In the genomic region with DNA sequence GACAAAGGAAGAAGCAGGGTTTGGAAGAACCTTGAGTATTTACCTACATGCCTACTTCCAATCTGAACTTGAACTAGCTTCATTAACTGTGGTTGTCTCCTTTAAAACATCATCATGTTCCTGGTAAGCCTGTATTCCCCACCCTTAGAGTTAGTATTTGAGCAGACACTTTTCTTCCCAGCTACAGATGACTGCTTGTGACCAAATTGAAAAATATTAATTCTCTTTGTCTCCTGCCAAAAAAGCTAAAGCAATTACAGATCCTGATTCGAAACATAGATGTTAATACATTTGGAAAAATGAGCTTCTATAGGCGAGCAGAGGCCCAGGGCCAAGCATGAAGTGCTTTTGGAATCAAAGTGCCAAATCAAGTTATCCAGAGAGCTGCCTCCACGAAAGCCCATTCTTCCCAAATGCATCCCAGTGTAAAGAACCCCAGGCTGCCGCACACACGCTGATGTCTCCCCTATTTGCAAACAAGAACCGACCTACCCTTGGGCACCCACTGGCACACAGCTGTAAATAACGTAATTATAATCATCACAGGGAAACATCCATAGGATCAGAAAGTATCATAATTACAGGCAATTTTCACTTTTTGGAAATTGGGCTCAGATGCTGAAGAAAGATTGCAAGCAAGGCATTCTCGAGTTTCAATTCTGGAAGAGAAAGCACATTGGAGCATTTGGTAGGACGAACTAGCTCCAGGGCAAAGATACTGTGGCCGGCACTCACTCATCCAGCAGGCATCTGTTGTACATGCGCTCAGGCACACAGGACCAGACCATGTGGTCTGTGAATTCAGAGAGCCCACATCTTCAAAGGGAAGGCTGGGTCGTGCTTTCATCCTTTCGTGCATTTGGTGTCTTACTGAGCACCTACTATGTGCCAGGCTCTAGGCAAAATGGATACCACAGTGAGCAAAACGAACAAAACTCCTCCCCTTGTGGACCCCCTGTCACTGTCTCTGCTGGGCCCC, we compare ENCODE assay signal across 15 cellular contexts. TPM values are rescaled to one million over a fixed set of nuclear protein-coding genes. Genes with fewer than 3 reads are reported as not detected.
DNase-seq lines count a peak whose midpoint lies in the region; TF ChIP-seq lines count a peak whose summit lies in the region.
"Had no signal": no experiment of that assay in that cellular context is flagged by ENCODE, and none has a peak within 500 bp of the region (broad histone marks: within the 10 kb centered on the region; RNA-seq: fewer than 3 reads in every experiment).

No MANE protein-coding gene starts in this region.

- no peaks in the 10 kb centered on the region for H3K27me3 ChIP-seq in suprapubic skin
- H3K27me3 ChIP-seq: BLaER1 had no signal

- TF ChIP-seq EP300 in suprapubic skin (IDR thresholded peaks at IDR 0.05) = no peak

- peak; percentile 77 for DNase-seq in ELR (ENCODE audit: low read depth)
- peak; percentile 96 for DNase-seq in RPMI7951 (ENCODE audit: low read depth)
- peak; percentile 14 for DNase-seq in fibroblast of peridontal ligament (ENCODE audit: extremely low read depth)
- no peak for DNase-seq in suprapubic skin (ENCODE audit: low spot score in 2 of 2)
- no peak for DNase-seq in Ammon's horn (ENCODE audit: low spot score)
- DNase-seq in GM13976 (ENCODE audit: low spot score) = no peak
- no peak for DNase-seq in ecto neural progenitor cell (ENCODE audit: low spot score)
- DNase-seq: CD4-positive, alpha-beta memory T cell; NCI-H1092 treated with DMSO at 0.1 percent for 48 hours; NCI-H2081; NCI-H748 treated with DMSO at 0.1 percent for 48 hours; SHP77 treated with DMSO at 0.1 percent for 48 hours; T-helper 1 cell had no signal

- no peak overlapping the region for H3K4me3 ChIP-seq in suprapubic skin
- H3K4me3 ChIP-seq: BLaER1 had no signal

- in situ Hi-C loops in GM13976 (cut with MboI; ENCODE audit: low sequenced_read_pairs, unreplicated experiment) = no loop called here

- no peak for TF ChIP-seq POLR2A in suprapubic skin (IDR thresholded peaks at IDR 0.05)

- no peak overlapping the region for H3K27ac ChIP-seq in suprapubic skin
- H3K27ac ChIP-seq: BLaER1 had no signal

- H3K36me3 ChIP-seq in suprapubic skin = no peaks in the 10 kb centered on the region
- H3K36me3 ChIP-seq: BLaER1 had no signal

- peaks cover 30% of the 10 kb centered on the region for H3K4me1 ChIP-seq in suprapubic skin

- WGBS in suprapubic skin = 78% methylated on average over 14 of the region's 14 CpGs

- H3K9me3 ChIP-seq in suprapubic skin = no peaks in the 10 kb centered on the region

- TF ChIP-seq CTCF in suprapubic skin (IDR thresholded peaks at IDR 0.05) (no peak), GM13976 (IDR thresholded peaks at IDR 0.05; ENCODE audit: borderline replicate concordance, control extremely low read depth, extremely low read depth, insufficient read depth, missing control alignments) (no peak)

RNA-seq across cellular contexts. Expression of gene BMP7, which starts 46.0 kb away (rescaled TPM):
- 0.96 and 0.98 TPM in 2 replicates for total RNA-seq in RPMI7951 (2014; rRNA removed; shearing (Covaris generic))
- total RNA-seq in suprapubic skin = 10 to 100 TPM; 19.2 to 39.2 (median 28.2) TPM
- total RNA-seq: CD4-positive, alpha-beta memory T cell; LHCN-M2 had no signal

Comparison
In these comparisons a context has a peak if more than half of its experiments do, and no peak if none do; other contexts are left out.
1. DNase-seq: peak in ELR (single experiment), RPMI7951 (single experiment) and fibroblast of peridontal ligament (single experiment); none in suprapubic skin (0 of 2), Ammon's horn (single experiment), GM13976 (single experiment) and ecto neural progenitor cell (single experiment).
2. RNA of gene BMP7, which starts 46.0 kb away (total RNA-seq): 19.2 to 39.2 TPM in suprapubic skin; 0.96 to 0.98 TPM in RPMI7951; every median in the first group is over 10 times any median in the second.